8 cellular contexts compared by ENCODE assay signal in genomic region chr3:37855363-37855970, GRCh38. TPM values are rescaled to one million over a fixed set of nuclear protein-coding genes. Genes with fewer than 3 reads are reported as not detected.
DNase-seq lines count a peak whose midpoint lies in the region; ATAC-seq, FAIRE-seq and TF ChIP-seq lines count a peak whose summit lies in the region.

No MANE protein-coding gene starts in this region.

- no peak overlapping the region for H3K27ac Mint-ChIP-seq in CD4-positive, CD25-positive, alpha-beta regulatory T cell

- TF ChIP-seq CTCF in choroid plexus epithelial cell (conservative IDR thresholded peaks at IDR 0.05; ENCODE audit: low read depth, low read length): peak; percentile 93
- TF ChIP-seq CTCF in lower leg skin (IDR thresholded peaks at IDR 0.05): peak in 1 of 3 donors; percentile 87

- H3K36me3 Mint-ChIP-seq in CD4-positive, CD25-positive, alpha-beta regulatory T cell: no peaks in the 10 kb centered on the region

- peaks cover 4% of the 10 kb centered on the region for H3K4me1 ChIP-seq in CD4-positive, CD25-positive, alpha-beta regulatory T cell (ENCODE audit: control insufficient read depth, insufficient read depth, low read length, poor library complexity, severe bottlenecking)

- intact Hi-C loops in lower leg skin (cut with DNase I; ENCODE audit: low total_unique reads): no loop called here

- no peaks in the 10 kb centered on the region for H3K36me3 ChIP-seq in CD4-positive, CD25-positive, alpha-beta regulatory T cell (ENCODE audit: control insufficient read depth, insufficient read depth, low read length)

- peaks cover 10% of the 10 kb centered on the region for H3K27me3 Mint-ChIP-seq in CD4-positive, CD25-positive, alpha-beta regulatory T cell

- peak; percentile 40 to 65 (median 50) for DNase-seq in CD4-positive, CD25-positive, alpha-beta regulatory T cell
- DNase-seq in H54 (ENCODE audit: insufficient read length, low spot score): peak; percentile 61
- peak; percentile 19 for DNase-seq in NCI-H226
- DNase-seq in activated CD4-positive, alpha-beta T cell treated with anti-CD3 and anti-CD28 coated beads, Interleukin-2, amount 50 U/mL, for 24 hours (ENCODE audit: low read depth in 1 of 2, low spot score in 1 of 2): peak; percentile 58 to 62
- peak; percentile 83 for DNase-seq in choroid plexus epithelial cell (ENCODE audit: low read depth)
- peak; percentile 81 to 97 for DNase-seq in lower leg skin (ENCODE audit: low spot score in 2 of 2)
- peak; percentile 50 to 64 (median 58) for DNase-seq in stimulated activated CD4-positive, alpha-beta T cell treated with anti-CD3 and anti-CD28 coated beads, TNF-alpha, amount 100 ng/mL, for 4 hours (ENCODE audit: low read depth in 3 of 3)

- no peak overlapping the region for H3K4me3 Mint-ChIP-seq in CD4-positive, CD25-positive, alpha-beta regulatory T cell

- peak in 1 of 2 donors; percentile 29 for ATAC-seq in CD4-positive, CD25-positive, alpha-beta regulatory T cell (ENCODE audit: low read depth in 2 of 2)
- ATAC-seq in GM19395 (IDR thresholded peaks at IDR 0.05; ENCODE audit: unreplicated experiment): no peak

- H3K9me3 ChIP-seq in CD4-positive, CD25-positive, alpha-beta regulatory T cell (ENCODE audit: control insufficient read depth in 2 of 2, low read length in 2 of 2): no peaks in the 10 kb centered on the region

- FAIRE-seq in H54 (lab: Jason Lieb, UNC): no peak

- no peak overlapping the region for H3K4me3 ChIP-seq in CD4-positive, CD25-positive, alpha-beta regulatory T cell (ENCODE audit: low read depth, low read length)
- H3K4me3 ChIP-seq in choroid plexus epithelial cell (ENCODE audit: low read depth, low read length) (no peak overlapping the region), lower leg skin (ENCODE audit: low read depth, poor library complexity, severe bottlenecking) (no peak overlapping the region)

- TF ChIP-seq POLR2A in H54 (IDR thresholded peaks at IDR 0.05; ENCODE audit: low read depth, low read length) (no peak), lower leg skin (IDR thresholded peaks at IDR 0.05) (no peak)

- H3K9me3 Mint-ChIP-seq in CD4-positive, CD25-positive, alpha-beta regulatory T cell: peaks cover 0 to 2% (median 0%) of the 10 kb centered on the region in 7 donors

- peaks cover 3% of the 10 kb centered on the region for H3K27me3 ChIP-seq in CD4-positive, CD25-positive, alpha-beta regulatory T cell (ENCODE audit: control insufficient read depth, insufficient read depth, low read length)

- no peak overlapping the region for H3K27ac ChIP-seq in CD4-positive, CD25-positive, alpha-beta regulatory T cell (ENCODE audit: insufficient read depth, low read length, poor library complexity, severe bottlenecking)

- WGBS in lower leg skin, 2 donors: 33 to 34% methylated on average over 5 of the region's 5 CpGs

- H3K4me1 Mint-ChIP-seq in CD4-positive, CD25-positive, alpha-beta regulatory T cell: peaks cover 0 to 3% (median 0%) of the 10 kb centered on the region in 4 donors

RNA-seq across cellular contexts. Expression of gene CTDSPL, which starts 6.2 kb away (rescaled TPM):
- total RNA-seq in CD4-positive, CD25-positive, alpha-beta regulatory T cell: 1.7 TPM
- polyA plus RNA-seq in CD4-positive, CD25-positive, alpha-beta regulatory T cell: under 1 TPM in 1 of 4 donors, not detected in 3; 0.08 TPM
- 10 to 100 TPM; 59.8 to 97.5 (median 94.6) TPM for total RNA-seq in lower leg skin

Comparison
In these comparisons a context has a peak if more than half of its experiments do, and no peak if none do; other contexts are left out.
1. DNase-seq: peak in every context shown above with its lines; median percentile 89 in lower leg skin; 83 in choroid plexus epithelial cell; 61 in H54; 60 in activated CD4-positive, alpha-beta T cell treated with anti-CD3 and anti-CD28 coated beads, Interleukin-2, amount 50 U/mL, for 24 hours; 58 in stimulated activated CD4-positive, alpha-beta T cell treated with anti-CD3 and anti-CD28 coated beads, TNF-alpha, amount 100 ng/mL, for 4 hours; 50 in CD4-positive, CD25-positive, alpha-beta regulatory T cell; 19 in NCI-H226.
2. RNA of gene CTDSPL, which starts 6.2 kb away (total RNA-seq): 59.8 to 97.5 TPM in lower leg skin; 1.7 TPM in CD4-positive, CD25-positive, alpha-beta regulatory T cell (single experiment); every median in the first group is over 10 times any median in the second.